8 cellular contexts compared by ENCODE assay signal in the genomic region with DNA sequence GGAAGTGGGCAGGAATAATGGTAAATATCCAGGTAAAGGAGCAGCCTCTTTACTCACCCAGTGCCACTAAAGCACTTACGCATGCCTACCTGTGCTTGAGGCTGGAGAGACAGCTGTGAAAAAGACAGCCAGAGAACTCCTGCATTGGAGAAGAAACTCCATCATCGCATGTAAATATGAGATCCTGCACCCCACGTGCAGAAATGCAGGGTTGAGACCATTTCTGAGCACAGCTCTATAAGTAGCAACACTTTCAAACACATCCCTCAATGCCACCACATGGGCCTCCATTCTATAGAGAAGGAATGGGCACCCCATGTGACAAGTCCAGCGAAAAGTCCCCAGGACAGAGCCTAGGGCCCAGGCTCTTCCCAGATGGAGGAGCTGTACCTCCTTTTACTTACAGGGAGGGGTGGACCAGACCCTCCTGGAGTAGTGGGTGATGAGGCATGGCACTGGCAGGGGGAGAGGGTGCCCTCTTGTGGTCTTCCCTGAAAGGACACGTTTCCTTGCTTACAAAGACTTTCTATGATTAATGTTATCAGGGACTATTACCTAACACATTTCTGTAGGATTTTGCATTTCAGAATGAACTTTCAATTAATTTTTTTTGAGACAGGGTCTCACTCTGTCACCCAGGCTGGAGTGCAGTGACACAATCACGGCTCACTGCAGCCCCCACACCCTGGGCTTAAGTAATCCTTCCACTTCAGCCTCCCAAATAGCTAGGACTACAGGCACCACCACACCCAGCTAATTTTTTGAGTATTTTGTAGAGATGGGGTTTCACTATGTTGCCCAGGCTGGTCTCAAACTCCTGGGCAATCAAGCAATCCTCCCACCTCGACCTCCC. TPM values are rescaled to one million over a fixed set of nuclear protein-coding genes. Genes with fewer than 3 reads are reported as not detected.
DNase-seq lines count a peak whose midpoint lies in the region; ATAC-seq and TF ChIP-seq lines count a peak whose summit lies in the region.

No MANE protein-coding gene starts in this region.

- H3K36me3 ChIP-seq in liver (ENCODE audit: control insufficient read depth in 4 of 4, insufficient read depth in 3 of 4, low read depth in 1 of 4, low read length in 3 of 4), result no peaks in the 10 kb centered on the region

- H3K9me3 ChIP-seq in liver (ENCODE audit: control insufficient read depth in 4 of 4, low read length in 3 of 4), result no peaks in the 10 kb centered on the region

- H3K27me3 ChIP-seq in liver (ENCODE audit: control insufficient read depth in 4 of 4, insufficient read depth in 4 of 4, low read length in 3 of 4), result no peaks in the 10 kb centered on the region

- DNase-seq in NCI-H2171 treated with DMSO at 0.1 percent for 48 hours (lab: John Stamatoyannopoulos, UW), result peak; percentile 19
- no peak for DNase-seq in NCI-H2171 (lab: John Stamatoyannopoulos, UW)
- DNase-seq in NCI-H187 (lab: John Stamatoyannopoulos, UW), result peak; percentile 24 to 36
- DNase-seq in activated CD4-positive, CD25-positive, alpha-beta regulatory T cell treated with anti-CD3 and anti-CD28 coated beads, Interleukin-2, amount 50 U/mL, for 16 hours (ENCODE audit: low read depth, low spot score), result peak; percentile 10
- peak; percentile 68 for DNase-seq in cerebellar cortex (ENCODE audit: low spot score)
- DNase-seq in stimulated activated CD8-positive, alpha-beta memory T cell treated with anti-CD3 and anti-CD28 coated beads, Interleukin-15, amount 100 ng/mL, for 24 hours (ENCODE audit: low read depth), result peak; percentile 15

- peaks cover 0 to 10% (median 3%) of the 10 kb centered on the region in 4 donors for H3K4me1 ChIP-seq in liver (ENCODE audit: control insufficient read depth in 4 of 4, insufficient read depth in 4 of 4, low read length in 3 of 4)

- 43% methylated on average over 7 of the region's 7 CpGs for WGBS in liver

- TF ChIP-seq RAD21 in liver (IDR thresholded peaks at IDR 0.05), result peak; percentile 71 to 81

- no peak overlapping the region for H3K27ac ChIP-seq in liver (ENCODE audit: low read depth in 1 of 2, low read length in 2 of 2)

- H3K9ac ChIP-seq in liver (ENCODE audit: low read depth in 1 of 2, low read length in 2 of 2), result no peak overlapping the region

- TF ChIP-seq CTCF in liver (IDR thresholded peaks at IDR 0.05; ENCODE audit: low read depth, low read length, missing input control), result peak; percentile 75

- no peak overlapping the region for H3K4me3 ChIP-seq in liver (ENCODE audit: low read depth in 1 of 3, low read length in 3 of 3)

- ATAC-seq in GM19452 (IDR thresholded peaks at IDR 0.05; ENCODE audit: unreplicated experiment), result no peak

TF ChIP-seq in liver, 16 proteins besides CTCF, POLR2A, EP300 and RAD21:
- TF ChIP-seq, protein P1, sequence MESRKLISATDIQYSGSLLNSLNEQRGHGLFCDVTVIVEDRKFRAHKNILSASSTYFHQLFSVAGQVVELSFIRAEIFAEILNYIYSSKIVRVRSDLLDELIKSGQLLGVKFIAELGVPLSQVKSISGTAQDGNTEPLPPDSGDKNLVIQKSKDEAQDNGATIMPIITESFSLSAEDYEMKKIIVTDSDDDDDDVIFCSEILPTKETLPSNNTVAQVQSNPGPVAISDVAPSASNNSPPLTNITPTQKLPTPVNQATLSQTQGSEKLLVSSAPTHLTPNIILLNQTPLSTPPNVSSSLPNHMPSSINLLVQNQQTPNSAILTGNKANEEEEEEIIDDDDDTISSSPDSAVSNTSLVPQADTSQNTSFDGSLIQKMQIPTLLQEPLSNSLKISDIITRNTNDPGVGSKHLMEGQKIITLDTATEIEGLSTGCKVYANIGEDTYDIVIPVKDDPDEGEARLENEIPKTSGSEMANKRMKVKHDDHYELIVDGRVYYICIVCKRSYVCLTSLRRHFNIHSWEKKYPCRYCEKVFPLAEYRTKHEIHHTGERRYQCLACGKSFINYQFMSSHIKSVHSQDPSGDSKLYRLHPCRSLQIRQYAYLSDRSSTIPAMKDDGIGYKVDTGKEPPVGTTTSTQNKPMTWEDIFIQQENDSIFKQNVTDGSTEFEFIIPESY (IDR thresholded peaks at IDR 0.05), result no peak
- TF ChIP-seq FOXA2 (IDR thresholded peaks at IDR 0.05) (no peak), JUND (IDR thresholded peaks at IDR 0.05) (peak in 1 of 2 donors; percentile 9), GABPA (IDR thresholded peaks at IDR 0.05 in 1 of 2, conservative IDR thresholded peaks at IDR 0.05 in 1 of 2) (no peak), SP1 (IDR thresholded peaks at IDR 0.05) (no peak)
- TF ChIP-seq, protein P2, sequence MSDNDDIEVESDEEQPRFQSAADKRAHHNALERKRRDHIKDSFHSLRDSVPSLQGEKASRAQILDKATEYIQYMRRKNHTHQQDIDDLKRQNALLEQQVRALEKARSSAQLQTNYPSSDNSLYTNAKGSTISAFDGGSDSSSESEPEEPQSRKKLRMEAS (IDR thresholded peaks at IDR 0.05), result no peak

RNA-seq across cellular contexts. Expression of a gene that starts 55.3 kb away (rescaled TPM):
- total RNA-seq in liver, result not detected
- polyA plus RNA-seq in liver, result not detected
